In the genomic region with DNA sequence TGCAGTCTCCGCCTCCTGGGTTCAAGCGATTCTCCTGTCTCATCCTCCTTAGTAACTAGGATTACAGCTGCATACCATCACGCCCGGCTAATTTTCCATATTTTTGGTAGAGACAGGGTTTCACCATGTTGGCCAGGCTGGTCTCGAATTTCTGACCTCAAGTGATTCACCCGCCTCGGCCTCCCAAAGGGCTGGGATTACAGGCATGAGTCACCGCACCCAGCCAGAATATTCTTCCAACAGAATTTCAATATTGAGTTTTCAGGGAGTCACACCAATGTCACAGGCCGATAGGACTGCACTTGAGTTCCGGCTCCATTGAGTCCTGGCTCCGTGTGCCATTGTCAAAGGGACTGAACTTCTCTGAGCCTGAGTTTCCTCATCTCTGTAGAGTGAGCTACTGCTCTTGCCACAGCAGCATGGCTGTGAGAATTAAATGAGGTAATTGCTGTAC, we compare ENCODE assay signal across 17 cellular contexts.
DNase-seq lines count a peak whose midpoint lies in the region; ATAC-seq, FAIRE-seq and TF ChIP-seq lines count a peak whose summit lies in the region.
"Had no signal": no experiment of that assay in that cellular context is flagged by ENCODE, and none has a peak within 500 bp of the region (broad histone marks: within the 10 kb centered on the region; RNA-seq: fewer than 3 reads in every experiment).

No MANE protein-coding gene starts in this region.

- no peaks in the 10 kb centered on the region for H3K27me3 ChIP-seq in left ventricle myocardium inferior (ENCODE audit: low read depth)
- H3K27me3 ChIP-seq in foreskin keratinocyte: no peaks in the 10 kb centered on the region

- H3K4me1 ChIP-seq in left ventricle myocardium inferior (no peaks in the 10 kb centered on the region), foreskin keratinocyte (no peaks in the 10 kb centered on the region)

- H3K36me3 ChIP-seq in left ventricle myocardium inferior: no peaks in the 10 kb centered on the region

- FAIRE-seq in urothelium cell line (lab: Jason Lieb, UNC): no peak
- FAIRE-seq: A204.1, H1 had no signal

- no peaks in the 10 kb centered on the region for H3K9me3 ChIP-seq in left ventricle myocardium inferior (replicated peaks)

- H3K27ac ChIP-seq in left ventricle myocardium inferior (replicated peaks): no peak overlapping the region
- no peak overlapping the region for H3K27ac ChIP-seq in foreskin keratinocyte
- H3K27ac ChIP-seq: dorsolateral prefrontal cortex, VCaP had no signal

- TF ChIP-seq CTCF in left ventricle myocardium inferior (IDR thresholded peaks at IDR 0.05; ENCODE audit: borderline replicate concordance): no peak
- no peak for TF ChIP-seq CTCF in foreskin keratinocyte (conservative IDR thresholded peaks at IDR 0.05)

- DNase-seq in Right ventricle myocardium superior: peak; percentile 40
- no peak for DNase-seq in left ventricle myocardium inferior
- peak; percentile 37 for DNase-seq in T1000 (lab: John Stamatoyannopoulos, UW)
- DNase-seq in foreskin keratinocyte: peak; percentile 15 to 45
- peak; percentile 9 for DNase-seq in urothelium cell line (ENCODE audit: low spot score)
- DNase-seq in activated CD4-positive, alpha-beta T cell treated with anti-CD3 and anti-CD28 coated beads for 48 hours: no peak
- DNase-seq: activated CD8-positive, alpha-beta memory T cell treated with anti-CD3 and anti-CD28 coated beads, Interleukin-2, amount 10 ng/mL, durations not matched to agents 7 days and 5 days; dorsolateral prefrontal cortex; NCI-H1417 treated with DMSO at 0.1 percent for 48 hours; NCI-H526 treated with DMSO at 0.1 percent for 48 hours; SIG-M5; trophoblast cell had no signal

- intact Hi-C loops in Right ventricle myocardium superior (cut with DNase I): no loop called here
- intact Hi-C loops in left ventricle myocardium inferior (cut with micrococcal nuclease): no loop called here

- peak; percentile 34 for ATAC-seq in Right ventricle myocardium superior (ENCODE audit: poor library complexity)
- ATAC-seq in foreskin keratinocyte: peak; percentile 54
- no peak for ATAC-seq in HG03097 (IDR thresholded peaks at IDR 0.05; ENCODE audit: low FRiP score, unreplicated experiment)
- no peak for ATAC-seq in GM18511 (IDR thresholded peaks at IDR 0.05; ENCODE audit: unreplicated experiment)
- ATAC-seq: activated CD8-positive, alpha-beta memory T cell treated with anti-CD3 and anti-CD28 coated beads, Interleukin-2, amount 10 ng/mL, durations not matched to agents 7 days and 5 days had no signal

- H3K4me3 ChIP-seq in left ventricle myocardium inferior: no peak overlapping the region
- H3K4me3 ChIP-seq: dorsolateral prefrontal cortex had no signal

Comparison
In these comparisons a context has a peak if more than half of its experiments do, and no peak if none do; other contexts are left out.
1. DNase-seq: peak in Right ventricle myocardium superior (single experiment), T1000 (single experiment), foreskin keratinocyte (2 of 2) and urothelium cell line (single experiment); none in left ventricle myocardium inferior (single experiment) and activated CD4-positive, alpha-beta T cell treated with anti-CD3 and anti-CD28 coated beads for 48 hours (single experiment).
2. ATAC-seq: peak in Right ventricle myocardium superior (single experiment) and foreskin keratinocyte (single experiment); none in HG03097 (single experiment) and GM18511 (single experiment).